In the genomic region with DNA sequence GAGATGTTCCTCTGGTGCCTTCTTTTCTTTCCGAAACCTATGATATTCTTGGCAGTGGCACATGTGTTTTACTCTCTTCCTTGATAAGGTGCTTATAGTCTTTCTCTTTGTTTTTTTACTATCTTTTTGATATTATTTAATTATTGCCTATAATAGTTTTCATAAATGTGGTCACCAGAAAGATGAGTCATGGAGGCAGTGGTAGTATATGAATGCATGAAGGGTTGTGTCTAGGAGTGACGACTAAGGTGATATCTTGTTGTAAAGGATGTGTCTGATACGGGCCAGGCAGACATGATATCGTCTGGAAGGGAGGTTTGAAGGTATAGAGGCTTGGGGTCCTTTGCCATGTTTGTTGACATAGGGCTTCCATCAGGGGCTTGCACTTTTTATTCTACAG, we compare ENCODE assay signal across 22 cellular contexts.
"Had no signal": no experiment of that assay in that cellular context is flagged by ENCODE, and none has a peak within 500 bp of the region (broad histone marks: within the 10 kb centered on the region; RNA-seq: fewer than 3 reads in every experiment).

No MANE protein-coding gene starts in this region.

- H3K4me2 ChIP-seq: neural progenitor cell had no signal

- H3K27me3 Mint-ChIP-seq: activated B cell treated with CpG ODN at 0.5 μM for 24 hours; activated CD4-positive, alpha-beta memory T cell treated with anti-CD3 and anti-CD28 coated beads, Interleukin-2, amount 10 ng/mL, durations not matched to agents 7 days and 5 days; activated CD8-positive, alpha-beta memory T cell treated with anti-CD3 and anti-CD28 coated beads, Interleukin-2, amount 10 ng/mL, durations not matched to agents 7 days and 5 days; activated naive CD8-positive, alpha-beta T cell treated with anti-CD3 and anti-CD28 coated beads, Interleukin-2, amount 10 ng/mL, durations not matched to agents 7 days and 5 days; activated T-helper 17 cell treated with anti-CD3 and anti-CD28 coated beads, Interleukin-2, amount 50 U/mL, for 72 hours; naive thymus-derived CD4-positive, alpha-beta T cell; progenitor cell of endocrine pancreas had no signal

- FAIRE-seq: TTC549 had no signal

- H3K9me3 Mint-ChIP-seq: activated B cell treated with CpG ODN at 0.5 μM for 24 hours; activated CD4-positive, alpha-beta memory T cell treated with anti-CD3 and anti-CD28 coated beads, Interleukin-2, amount 10 ng/mL, durations not matched to agents 7 days and 5 days; activated T-helper 17 cell treated with anti-CD3 and anti-CD28 coated beads, Interleukin-2, amount 50 U/mL, for 72 hours; immature natural killer cell had no signal

- H3K36me3 ChIP-seq: gastroesophageal sphincter, neural progenitor cell, right atrium auricular region, stomach, thoracic aorta, upper lobe of right lung had no signal

- H3K27ac Mint-ChIP-seq: activated B cell treated with CpG ODN at 0.5 μM for 24 hours; activated CD4-positive, alpha-beta memory T cell treated with anti-CD3 and anti-CD28 coated beads, Interleukin-2, amount 10 ng/mL, durations not matched to agents 7 days and 5 days; activated CD8-positive, alpha-beta memory T cell treated with anti-CD3 and anti-CD28 coated beads, Interleukin-2, amount 10 ng/mL, durations not matched to agents 7 days and 5 days; activated naive CD8-positive, alpha-beta T cell treated with anti-CD3 and anti-CD28 coated beads, Interleukin-2, amount 10 ng/mL, durations not matched to agents 7 days and 5 days; activated T-helper 17 cell treated with anti-CD3 and anti-CD28 coated beads, Interleukin-2, amount 50 U/mL, for 72 hours; immature natural killer cell; naive thymus-derived CD4-positive, alpha-beta T cell; neural progenitor cell; progenitor cell of endocrine pancreas had no signal

- H3K27me3 ChIP-seq: gastroesophageal sphincter, heart right ventricle, neural progenitor cell, right atrium auricular region, stomach, upper lobe of right lung had no signal

- H3K4me3 Mint-ChIP-seq: activated B cell treated with CpG ODN at 0.5 μM for 24 hours; activated CD4-positive, alpha-beta memory T cell treated with anti-CD3 and anti-CD28 coated beads, Interleukin-2, amount 10 ng/mL, durations not matched to agents 7 days and 5 days; activated CD8-positive, alpha-beta memory T cell treated with anti-CD3 and anti-CD28 coated beads, Interleukin-2, amount 10 ng/mL, durations not matched to agents 7 days and 5 days; activated naive CD8-positive, alpha-beta T cell treated with anti-CD3 and anti-CD28 coated beads, Interleukin-2, amount 10 ng/mL, durations not matched to agents 7 days and 5 days; activated T-helper 17 cell treated with anti-CD3 and anti-CD28 coated beads, Interleukin-2, amount 50 U/mL, for 72 hours; immature natural killer cell; naive thymus-derived CD4-positive, alpha-beta T cell; neural progenitor cell had no signal

- H3K36me3 Mint-ChIP-seq: activated CD8-positive, alpha-beta memory T cell treated with anti-CD3 and anti-CD28 coated beads, Interleukin-2, amount 10 ng/mL, durations not matched to agents 7 days and 5 days; immature natural killer cell; neural progenitor cell had no signal

- H3K9ac ChIP-seq: neural progenitor cell had no signal

- H2AFZ ChIP-seq: neural progenitor cell had no signal

- DNase-seq: activated B cell treated with CpG ODN at 0.5 μM for 24 hours; activated CD4-positive, alpha-beta memory T cell treated with anti-CD3 and anti-CD28 coated beads, Interleukin-2, amount 10 ng/mL, durations not matched to agents 7 days and 5 days; activated CD4-positive, alpha-beta T cell treated with anti-CD3 and anti-CD28 coated beads for 4 hours; activated CD8-positive, alpha-beta memory T cell treated with anti-CD3 and anti-CD28 coated beads, Interleukin-2, amount 10 ng/mL, durations not matched to agents 7 days and 5 days; activated naive CD4-positive, alpha-beta T cell treated with Interleukin-2 at 50 U/mL for 16 hours; activated naive CD8-positive, alpha-beta T cell treated with anti-CD3 and anti-CD28 coated beads, Interleukin-2, amount 10 ng/mL, durations not matched to agents 7 days and 5 days; heart right ventricle; immature natural killer cell; mucosa of descending colon; naive thymus-derived CD4-positive, alpha-beta T cell; stimulated activated CD4-positive, alpha-beta T cell treated with anti-CD3 and anti-CD28 coated beads, Interleukin-15, amount 100 ng/mL, for 24 hours; stimulated activated CD4-positive, alpha-beta T cell treated with anti-CD3 and anti-CD28 coated beads, Interleukin-2, amount 100 ng/mL, for 48 hours; stomach; upper lobe of right lung had no signal

- H3K4me1 Mint-ChIP-seq: activated B cell treated with CpG ODN at 0.5 μM for 24 hours, neural progenitor cell had no signal

- H3K4me3 ChIP-seq: gastroesophageal sphincter, heart right ventricle, mucosa of descending colon, neural progenitor cell, right atrium auricular region, skin epidermis, stomach, thoracic aorta, upper lobe of right lung had no signal

- H3K27ac ChIP-seq: gastroesophageal sphincter, heart right ventricle, neural progenitor cell, right atrium auricular region, stomach, thoracic aorta, upper lobe of right lung had no signal

- H3K4me1 ChIP-seq: neural progenitor cell, right atrium auricular region, upper lobe of right lung had no signal

- ATAC-seq: activated CD8-positive, alpha-beta memory T cell treated with anti-CD3 and anti-CD28 coated beads, Interleukin-2, amount 10 ng/mL, durations not matched to agents 7 days and 5 days; activated T-helper 17 cell treated with anti-CD3 and anti-CD28 coated beads, Interleukin-2, amount 50 U/mL, for 72 hours; gastroesophageal sphincter; heart right ventricle; naive thymus-derived CD4-positive, alpha-beta T cell; upper lobe of right lung had no signal

- H3K9me3 ChIP-seq: gastroesophageal sphincter, heart right ventricle, mucosa of descending colon, right atrium auricular region, stomach, thoracic aorta, upper lobe of right lung had no signal
